1 cellular context compared by ENCODE assay signal in genomic region chr11:3873712-3874349, GRCh38.
TF ChIP-seq lines count a peak whose summit lies in the region.

No MANE protein-coding gene starts in this region.

TF ChIP-seq in HEK293, 187 proteins besides CTCF, POLR2A, EP300 and RAD21 (continued from another document and continues in another):
- TF ChIP-seq ZNF311 (tag by site-specific recombination; IDR thresholded peaks at IDR 0.05; ENCODE audit: borderline replicate concordance) (no peak), ZBTB8A (tag by site-specific recombination; IDR thresholded peaks at IDR 0.05) (peak; percentile 62), ZNF169 (tag by site-specific recombination; IDR thresholded peaks at IDR 0.05) (no peak), TCF7L2 (IDR thresholded peaks at IDR 0.05; ENCODE audit: borderline replicate concordance, low read depth, low read length) (peak; percentile 88), ZNF449 (tag by site-specific recombination; IDR thresholded peaks at IDR 0.05) (no peak), ZNF391 (tag by site-specific recombination; IDR thresholded peaks at IDR 0.05; ENCODE audit: borderline replicate concordance, low read depth) (no peak), HOXD13 (CRISPR knock-in tag; IDR thresholded peaks at IDR 0.05; ENCODE audit: borderline replicate concordance) (no peak), PRDM1 (tag by site-specific recombination; IDR thresholded peaks at IDR 0.05) (no peak), ZNF292 (tag by site-specific recombination; IDR thresholded peaks at IDR 0.05; ENCODE audit: borderline replicate concordance, low read depth) (no peak), ZBTB21 (tag by site-specific recombination; IDR thresholded peaks at IDR 0.05) (no peak), TRIM28 (IDR thresholded peaks at IDR 0.05; ENCODE audit: borderline replicate concordance, low read length) (peak; percentile 56; the same call in 1 of the 2 replicates), ZNF423 (tag by site-specific recombination; IDR thresholded peaks at IDR 0.05) (peak; percentile 40; the same call in 1 of the 2 replicates), TSHZ1 (tag by site-specific recombination; IDR thresholded peaks at IDR 0.05; ENCODE audit: borderline replicate concordance) (no peak), ZNF10 (tag by site-specific recombination; IDR thresholded peaks at IDR 0.05) (no peak), INSM2 (tag by site-specific recombination; IDR thresholded peaks at IDR 0.05) (no peak), ZNF670 (tag by site-specific recombination; IDR thresholded peaks at IDR 0.05; ENCODE audit: low read depth) (no peak), ZNF544 (tag by site-specific recombination; IDR thresholded peaks at IDR 0.05) (no peak), BCL6B (tag by site-specific recombination; IDR thresholded peaks at IDR 0.05) (no peak), EGR2 (tag by site-specific recombination; IDR thresholded peaks at IDR 0.05; ENCODE audit: low read depth) (no peak), ZNF16 (tag by site-specific recombination; IDR thresholded peaks at IDR 0.05; ENCODE audit: low read depth) (no peak), ZNF785 (tag by site-specific recombination; IDR thresholded peaks at IDR 0.05) (no peak), ZNF140 (tag by site-specific recombination; IDR thresholded peaks at IDR 0.05) (no peak), ZNF341 (tag by site-specific recombination; IDR thresholded peaks at IDR 0.05; ENCODE audit: low read depth) (no peak), ZNF404 (tag by site-specific recombination; IDR thresholded peaks at IDR 0.05) (no peak), ZNF24 (tag by site-specific recombination; IDR thresholded peaks at IDR 0.05) (no peak), PRDM6 (tag by site-specific recombination; IDR thresholded peaks at IDR 0.05) (peak; percentile 70; the same call in 1 of the 2 replicates), ZNF843 (tag by site-specific recombination; IDR thresholded peaks at IDR 0.05) (peak; percentile 68), ZNF529 (tag by site-specific recombination; IDR thresholded peaks at IDR 0.05; ENCODE audit: insufficient replicate concordance) (no peak), ZNF174 (tag by site-specific recombination; IDR thresholded peaks at IDR 0.05) (no peak), ZNF18 (tag by site-specific recombination; IDR thresholded peaks at IDR 0.05) (0 out of 2 replicates have a peak, but pooled peaks have one; percentile 43), WT1 (tag by site-specific recombination; IDR thresholded peaks at IDR 0.05) (peak; percentile 70; the same call in 1 of the 2 replicates), ZNF426 (tag by site-specific recombination; IDR thresholded peaks at IDR 0.05) (no peak), ZNF2 (tag by site-specific recombination; IDR thresholded peaks at IDR 0.05) (no peak), SP3 (tag by site-specific recombination; IDR thresholded peaks at IDR 0.05) (no peak), ATF2 (tag by site-specific recombination; IDR thresholded peaks at IDR 0.05; ENCODE audit: low read depth) (no peak), ZNF362 (tag by site-specific recombination; IDR thresholded peaks at IDR 0.05) (no peak), ZNF658 (tag by site-specific recombination; IDR thresholded peaks at IDR 0.05) (no peak), ZNF214 (tag by site-specific recombination; IDR thresholded peaks at IDR 0.05; ENCODE audit: borderline replicate concordance) (no peak), ZNF175 (tag by site-specific recombination; IDR thresholded peaks at IDR 0.05) (no peak), PRDM10 (tag by site-specific recombination; IDR thresholded peaks at IDR 0.05) (peak; percentile 75), ZNF366 (tag by site-specific recombination; conservative IDR thresholded peaks at IDR 0.05) (peak; percentile 48; the same call in 1 of the 2 replicates), ZNF521 (tag by site-specific recombination; IDR thresholded peaks at IDR 0.05) (no peak), ZXDB (tag by site-specific recombination; IDR thresholded peaks at IDR 0.05) (peak; percentile 29; the same call in 1 of the 2 replicates), ZNF354C (tag by site-specific recombination; IDR thresholded peaks at IDR 0.05; ENCODE audit: borderline replicate concordance, low read depth) (no peak), ZNF610 (tag by site-specific recombination; IDR thresholded peaks at IDR 0.05; ENCODE audit: borderline replicate concordance) (no peak), ZSCAN30 (tag by site-specific recombination; IDR thresholded peaks at IDR 0.05) (no peak)
